25 cellular contexts compared by ENCODE assay signal in genomic region chr5:180619563-180619915, GRCh38. TPM values are rescaled to one million over a fixed set of nuclear protein-coding genes. Genes with fewer than 3 reads are reported as not detected.
DNase-seq lines count a peak whose midpoint lies in the region; ATAC-seq and TF ChIP-seq lines count a peak whose summit lies in the region.
"Had no signal": no experiment of that assay in that cellular context is flagged by ENCODE, and none has a peak within 500 bp of the region (broad histone marks: within the 10 kb centered on the region; RNA-seq: fewer than 3 reads in every experiment).

No MANE protein-coding gene starts in this region.

- TF ChIP-seq CTCF in HEK293 (tag by site-specific recombination; IDR thresholded peaks at IDR 0.05): no peak
- no peak for TF ChIP-seq CTCF in WTC11 (IDR thresholded peaks at IDR 0.05)
- no peak for TF ChIP-seq CTCF in osteocyte (IDR thresholded peaks at IDR 0.05)
- TF ChIP-seq CTCF in GM10266 (IDR thresholded peaks at IDR 0.05; ENCODE audit: control insufficient read depth, insufficient read depth, low read depth, missing control alignments): no peak

- H3K4me3 ChIP-seq in HEK293 (ENCODE audit: low read depth, low read length): no peak overlapping the region
- peak overlapping the region; percentile 65 for H3K4me3 ChIP-seq in iPS-18a (ENCODE audit: low read length)

- H3K9me3 Mint-ChIP-seq in WTC11 (no peaks in the 10 kb centered on the region), osteocyte (ENCODE audit: unreplicated experiment) (no peaks in the 10 kb centered on the region)
- H3K9me3 Mint-ChIP-seq: neural crest cell had no signal

- H3K4me1 Mint-ChIP-seq in WTC11: peaks cover 2% of the 10 kb centered on the region; the same call in 1 of the 2 replicates
- peaks cover 5% of the 10 kb centered on the region for H3K4me1 Mint-ChIP-seq in osteocyte (ENCODE audit: unreplicated experiment)

- POLR2A ChIA-PET in HEK293 (lab: Yijun Ruan, JAX) (interaction anchor here (0.5 to 1.0 kb wide), 2 partner anchors 14 to 243 kb away, joined by 3 read pairs; no protein-coding TSS in a partner anchor), WTC11 (lab: Charles Lee) (interaction anchor here (1.7 kb wide), 1 partner anchor 28 kb away, joined by 6 read pairs; no protein-coding TSS in a partner anchor)

- peaks cover 6% of the 10 kb centered on the region for H3K27me3 ChIP-seq in iPS-18a (ENCODE audit: control insufficient read depth, insufficient read depth, low read length)

- H3K9ac ChIP-seq in iPS-18a (ENCODE audit: low read length): peak overlapping the region; percentile 62

- H3K27ac Mint-ChIP-seq in WTC11 (no peak overlapping the region), osteocyte (ENCODE audit: unreplicated experiment) (no peak overlapping the region)

- H3K27ac ChIP-seq in HEK293 (ENCODE audit: extremely low read depth, low read depth, low read length): no peak overlapping the region
- H3K27ac ChIP-seq in iPS-18a (ENCODE audit: low read length): no peak overlapping the region
- H3K27ac ChIP-seq: prostate gland, sigmoid colon, transverse colon had no signal

- no peaks in the 10 kb centered on the region; the same call in 1 of the 2 replicates for H3K4me1 ChIP-seq in HEK293 (ENCODE audit: control insufficient read depth, insufficient read depth, low read length)
- H3K4me1 ChIP-seq in iPS-18a (ENCODE audit: control insufficient read depth, low read depth, low read length): no peaks in the 10 kb centered on the region
- H3K4me1 ChIP-seq: prostate gland had no signal

- H3K36me3 Mint-ChIP-seq in WTC11 (no peaks in the 10 kb centered on the region), osteocyte (ENCODE audit: unreplicated experiment) (no peaks in the 10 kb centered on the region)

- peaks cover 16% of the 10 kb centered on the region for H3K27me3 Mint-ChIP-seq in WTC11 (ENCODE audit: low read depth)
- peaks cover 3% of the 10 kb centered on the region for H3K27me3 Mint-ChIP-seq in osteocyte (ENCODE audit: unreplicated experiment)

- H3K4me3 Mint-ChIP-seq in WTC11 (peak overlapping the region; percentile 51), osteocyte (ENCODE audit: unreplicated experiment) (peak overlapping the region; percentile 57)

- CTCF ChIA-PET in HEK293 (lab: Yijun Ruan, JAX): interaction anchor here (0.6 to 1.5 kb wide), 19 partner anchors 8 to 489 kb away, joined by 3 to 16 read pairs (median 3); no protein-coding TSS in a partner anchor
- CTCF ChIA-PET in WTC11 (lab: Charles Lee): interaction anchor here (0.6 to 2.5 kb wide), 62 partner anchors 10 to 536 kb away, joined by 3 to 56 read pairs (median 5); partner anchors contain the start of gene FLT4

- DNase-seq in WTC11 (ENCODE audit: low spot score): no peak
- no peak for DNase-seq in osteocyte (ENCODE audit: extremely low spot score, unreplicated experiment)
- DNase-seq in GM10266 (ENCODE audit: extremely low spot score): no peak
- DNase-seq in stimulated activated CD4-positive, alpha-beta T cell treated with anti-CD3 and anti-CD28 coated beads, Interleukin-4, amount 100 ng/mL, for 4 hours: no peak
- DNase-seq: activated effector memory CD4-positive, alpha-beta T cell treated with Interleukin-2 at 50 U/mL for 16 hours; cerebellar nuclear complex; DMS53; GDM1; NCI-H1092 treated with DMSO at 0.1 percent for 48 hours; NCI-H2029; NCI-H345; sigmoid colon; T1000; transverse colon had no signal

- peak; percentile 4; the same call in 1 of the 2 replicates for ATAC-seq in WTC11
- ATAC-seq in HG03159 (IDR thresholded peaks at IDR 0.05; ENCODE audit: unreplicated experiment): no peak
- no peak for ATAC-seq in GM18870 (IDR thresholded peaks at IDR 0.05; ENCODE audit: unreplicated experiment)
- ATAC-seq: Right ventricle myocardium inferior had no signal

- H3K9me3 ChIP-seq in HEK293 (ENCODE audit: control insufficient read depth, insufficient read depth, low read depth, low read length) (no peaks in the 10 kb centered on the region), iPS-18a (ENCODE audit: control insufficient read depth, low read depth, low read length) (no peaks in the 10 kb centered on the region)
- H3K9me3 ChIP-seq: prostate gland, sigmoid colon, transverse colon had no signal

- H3K36me3 ChIP-seq in HEK293 (ENCODE audit: control insufficient read depth in 2 of 2, insufficient read depth in 1 of 2, low read length in 2 of 2): peaks cover 0 to 17% of the 10 kb centered on the region in 2 experiments; a peak in 1 of 3 replicates
- no peaks in the 10 kb centered on the region for H3K36me3 ChIP-seq in iPS-18a (ENCODE audit: control insufficient read depth, low read depth, low read length)
- H3K36me3 ChIP-seq: prostate gland, sigmoid colon, transverse colon had no signal

TF ChIP-seq in HEK293, 187 proteins besides CTCF, POLR2A, EP300 and RAD21 (continues in another document):
- TF ChIP-seq ZNF629 (tag by site-specific recombination; IDR thresholded peaks at IDR 0.05) (no peak), ZNF169 (tag by site-specific recombination; IDR thresholded peaks at IDR 0.05) (no peak), ZNF610 (tag by site-specific recombination; IDR thresholded peaks at IDR 0.05; ENCODE audit: borderline replicate concordance) (no peak), ZNF426 (tag by site-specific recombination; IDR thresholded peaks at IDR 0.05) (no peak), ZNF140 (tag by site-specific recombination; IDR thresholded peaks at IDR 0.05) (no peak), ZNF548 (tag by site-specific recombination; IDR thresholded peaks at IDR 0.05) (no peak), ZNF580 (tag by site-specific recombination; IDR thresholded peaks at IDR 0.05) (no peak), GLIS2 (tag by site-specific recombination; IDR thresholded peaks at IDR 0.05) (peak; percentile 9; the same call in 1 of the 2 replicates), HOXA7 (CRISPR knock-in tag; IDR thresholded peaks at IDR 0.05; ENCODE audit: borderline replicate concordance) (no peak), ZEB2 (tag by site-specific recombination; IDR thresholded peaks at IDR 0.05) (peak; percentile 19; the same call in 1 of the 2 replicates), ZBTB21 (tag by site-specific recombination; IDR thresholded peaks at IDR 0.05) (no peak), ZFP41 (tag by site-specific recombination; IDR thresholded peaks at IDR 0.05; ENCODE audit: borderline replicate concordance) (no peak)
- TF ChIP-seq, protein P1, sequence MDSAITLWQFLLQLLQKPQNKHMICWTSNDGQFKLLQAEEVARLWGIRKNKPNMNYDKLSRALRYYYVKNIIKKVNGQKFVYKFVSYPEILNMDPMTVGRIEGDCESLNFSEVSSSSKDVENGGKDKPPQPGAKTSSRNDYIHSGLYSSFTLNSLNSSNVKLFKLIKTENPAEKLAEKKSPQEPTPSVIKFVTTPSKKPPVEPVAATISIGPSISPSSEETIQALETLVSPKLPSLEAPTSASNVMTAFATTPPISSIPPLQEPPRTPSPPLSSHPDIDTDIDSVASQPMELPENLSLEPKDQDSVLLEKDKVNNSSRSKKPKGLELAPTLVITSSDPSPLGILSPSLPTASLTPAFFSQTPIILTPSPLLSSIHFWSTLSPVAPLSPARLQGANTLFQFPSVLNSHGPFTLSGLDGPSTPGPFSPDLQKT (IDR thresholded peaks at IDR 0.05; ENCODE audit: borderline replicate concordance, low read depth, low read length): no peak

TF ChIP-seq in WTC11, 78 proteins besides CTCF, POLR2A, EP300 and RAD21:
- no peak for TF ChIP-seq ZNF263 (CRISPR knock-in tag; IDR thresholded peaks at IDR 0.05; ENCODE audit: low read depth)
- TF ChIP-seq FOXP1 (CRISPR knock-in tag; IDR thresholded peaks at IDR 0.05; ENCODE audit: borderline replicate concordance): peak; percentile 23; the same call in 1 of the 2 replicates

RNA-seq across cellular contexts. Expression of gene SCGB3A1, which starts 28.2 kb away (rescaled TPM):
- total RNA-seq in WTC11 (2021): 0.39 TPM in 1 of 3 replicates, not detected in the others
- not detected in 2 replicates for total RNA-seq in osteocyte
- total RNA-seq: epithelial cell of proximal tubule, LHCN-M2, liver, mononuclear cell, neural crest cell, Right ventricle myocardium inferior, sigmoid colon, transverse colon had no signal

RNA-seq across cellular contexts. Expression of gene FLT4, which starts 29.9 kb away (rescaled TPM):
- total RNA-seq in WTC11 (2021): 11.0 to 12.7 TPM (median 12.4 TPM) in 3 replicates
- total RNA-seq in osteocyte: 0.51 TPM in 1 of 2 replicates, not detected in the other
